1 cellular context compared by ENCODE assay signal in genomic region chr22:46967445-46968358, GRCh38.
TF ChIP-seq lines count a peak whose summit lies in the region.

No MANE protein-coding gene starts in this region.

TF ChIP-seq in HEK293, 187 proteins besides CTCF, POLR2A, EP300 and RAD21 (continued from another document):
- TF ChIP-seq ZSCAN5A (tag by site-specific recombination; IDR thresholded peaks at IDR 0.05) (no peak), ZNF677 (tag by site-specific recombination; IDR thresholded peaks at IDR 0.05) (no peak), ZNF239 (tag by site-specific recombination; IDR thresholded peaks at IDR 0.05) (no peak), PRDM10 (tag by site-specific recombination; IDR thresholded peaks at IDR 0.05) (no peak)
